Comparison of ENCODE assay signal across 1 cellular context in the genomic region with DNA sequence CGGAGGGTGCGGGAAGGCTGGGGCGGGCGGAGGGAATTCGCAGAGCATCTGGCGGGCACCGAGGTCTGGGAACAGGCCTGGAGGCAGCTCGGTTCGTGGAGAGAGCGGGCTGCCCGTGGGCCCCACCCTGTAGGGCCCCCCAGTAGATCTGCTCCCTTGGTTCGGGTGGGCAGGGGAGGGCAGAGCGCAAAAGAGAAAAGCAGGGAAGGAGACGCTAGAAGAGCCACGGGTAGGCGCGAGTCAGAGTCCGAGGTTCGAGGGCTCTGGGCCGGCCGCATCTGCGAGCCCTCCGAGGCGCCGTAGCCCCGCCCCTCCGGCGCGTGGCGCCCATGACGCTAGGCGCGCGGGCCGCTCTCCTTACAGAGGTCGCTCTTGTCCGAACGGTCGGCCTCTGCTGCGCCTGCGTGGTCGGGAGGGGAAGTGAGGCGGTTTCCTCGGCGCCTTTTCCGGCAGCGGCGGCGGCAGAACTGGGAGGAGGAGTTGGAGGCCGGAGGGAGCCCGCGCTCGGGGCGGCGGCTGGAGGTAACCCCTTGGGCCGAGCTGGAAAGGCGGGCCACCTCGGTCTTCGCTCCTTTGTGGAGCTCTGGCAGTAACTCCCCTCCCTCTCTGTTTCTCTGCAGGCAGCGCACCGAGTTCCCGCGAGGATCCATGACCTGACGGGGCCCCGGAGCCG.
A peak's percentile ranks its signal among the peaks of the same experiment; 100 is the strongest.
TF ChIP-seq lines count a peak whose summit lies in the region.

Gene ARF6 (plus strand): TSS at position 447 of the 673 bp plus-strand sequence. CDS start 655 bp downstream, outside the sequence.

TF ChIP-seq in HepG2, 621 proteins besides CTCF, POLR2A, EP300 and RAD21 (continued from another document and continues in another):
- TF ChIP-seq MIXL1 (CRISPR knock-in tag; IDR thresholded peaks at IDR 0.05) (peak; percentile 47; the same call in 1 of the 2 replicates), CENPX (CRISPR knock-in tag; IDR thresholded peaks at IDR 0.05) (no peak), HOXA5 (CRISPR knock-in tag; IDR thresholded peaks at IDR 0.05) (peak; percentile 63), ZNF746 (CRISPR knock-in tag; IDR thresholded peaks at IDR 0.05) (no peak), KLF11 (CRISPR knock-in tag; IDR thresholded peaks at IDR 0.05) (peak; percentile 56; the same call in 1 of the 2 replicates), ASH2L (IDR thresholded peaks at IDR 0.05; ENCODE audit: insufficient read length, low read depth, low read length) (peak; percentile 30), ZBTB1 (CRISPR knock-in tag; IDR thresholded peaks at IDR 0.05; ENCODE audit: borderline replicate concordance) (0 out of 2 replicates have a peak, but pooled peaks have one; percentile 54), ZNF468 (CRISPR knock-in tag; IDR thresholded peaks at IDR 0.05) (no peak), ZNF780A (CRISPR knock-in tag; IDR thresholded peaks at IDR 0.05) (no peak), EEA1 (CRISPR knock-in tag; IDR thresholded peaks at IDR 0.05; ENCODE audit: borderline replicate concordance) (0 out of 2 replicates have a peak, but pooled peaks have one; percentile 36), RARG (CRISPR knock-in tag; IDR thresholded peaks at IDR 0.05; ENCODE audit: low read depth) (peak; percentile 94; the same call in 1 of the 2 replicates), ZFP36L1 (CRISPR knock-in tag; IDR thresholded peaks at IDR 0.05) (no peak; the same call in 1 of the 2 replicates), FIP1L1 (IDR thresholded peaks at IDR 0.05; ENCODE audit: borderline replicate concordance, insufficient read depth, low read depth, low read length) (0 out of 2 replicates have a peak, but pooled peaks have one; percentile 60), ELF3 (CRISPR knock-in tag; IDR thresholded peaks at IDR 0.05) (peak; percentile 64), ZC3H4 (CRISPR knock-in tag; IDR thresholded peaks at IDR 0.05; ENCODE audit: borderline replicate concordance) (no peak; the same call in 1 of the 2 replicates), ZNF713 (CRISPR knock-in tag; IDR thresholded peaks at IDR 0.05) (no peak), ZNF703 (CRISPR knock-in tag; IDR thresholded peaks at IDR 0.05; ENCODE audit: borderline replicate concordance) (peak; percentile 58; the same call in 1 of the 2 replicates), RBM22 (optimal IDR thresholded peaks at IDR 0.05; ENCODE audit: low read length) (peak; percentile 59), KDM5A (IDR thresholded peaks at IDR 0.05; ENCODE audit: borderline replicate concordance, low read length) (peak; percentile 53; the same call in 1 of the 2 replicates), NR1H2 (CRISPR knock-in tag; IDR thresholded peaks at IDR 0.05; ENCODE audit: borderline replicate concordance, low read depth) (peak; percentile 35; the same call in 1 of the 2 replicates), HNF4G (IDR thresholded peaks at IDR 0.05; ENCODE audit: borderline replicate concordance, low read depth, low read length) (peak; percentile 48; the same call in 1 of the 2 replicates), HNF4G (CRISPR knock-in tag; IDR thresholded peaks at IDR 0.05; ENCODE audit: borderline replicate concordance, low read depth) (no peak), CREM (IDR thresholded peaks at IDR 0.05) (0 out of 2 replicates have a peak, but pooled peaks have one; percentile 17), CREM (CRISPR knock-in tag; IDR thresholded peaks at IDR 0.05) (no peak), SMAD3 (CRISPR knock-in tag; IDR thresholded peaks at IDR 0.05) (peak; percentile 45; the same call in 1 of the 2 replicates), NFRKB (IDR thresholded peaks at IDR 0.05) (no peak), RFXANK (CRISPR knock-in tag; IDR thresholded peaks at IDR 0.05) (no peak), ZNF343 (CRISPR knock-in tag; IDR thresholded peaks at IDR 0.05) (peak; percentile 97), ZNF724P (CRISPR knock-in tag; IDR thresholded peaks at IDR 0.05; ENCODE audit: borderline replicate concordance) (no peak), NRL (CRISPR knock-in tag; IDR thresholded peaks at IDR 0.05; ENCODE audit: borderline replicate concordance) (peak; percentile 83), IRF1 (CRISPR knock-in tag; IDR thresholded peaks at IDR 0.05; ENCODE audit: low read depth) (no peak), ZNF646 (CRISPR knock-in tag; IDR thresholded peaks at IDR 0.05) (no peak), XBP1 (CRISPR knock-in tag; IDR thresholded peaks at IDR 0.05) (no peak), RFX1 (IDR thresholded peaks at IDR 0.05) (no peak), ZNF441 (CRISPR knock-in tag; IDR thresholded peaks at IDR 0.05; ENCODE audit: borderline replicate concordance) (no peak), FOSL2 (CRISPR knock-in tag; IDR thresholded peaks at IDR 0.05) (peak; percentile 43; the same call in 1 of the 2 replicates), HMG20A (CRISPR knock-in tag; IDR thresholded peaks at IDR 0.05; ENCODE audit: borderline replicate concordance) (peak; percentile 20; the same call in 1 of the 2 replicates), HMGA1 (CRISPR knock-in tag; conservative IDR thresholded peaks at IDR 0.05) (no peak), ARNTL (CRISPR knock-in tag; IDR thresholded peaks at IDR 0.05) (peak; percentile 82), ZNF883 (CRISPR knock-in tag; IDR thresholded peaks at IDR 0.05; ENCODE audit: not compliant biosample characterization) (peak; percentile 91), HDAC6 (IDR thresholded peaks at IDR 0.05; ENCODE audit: low read depth, low read length) (no peak), ZBTB8A (CRISPR knock-in tag; IDR thresholded peaks at IDR 0.05; ENCODE audit: borderline replicate concordance, low read depth) (peak; percentile 95), FOXO1 (CRISPR knock-in tag; IDR thresholded peaks at IDR 0.05) (peak; percentile 17; the same call in 1 of the 2 replicates), TAF15 (IDR thresholded peaks at IDR 0.05; ENCODE audit: low read depth, low read length, poor library complexity, severe bottlenecking) (peak; percentile 18)
- TF ChIP-seq, protein P1, sequence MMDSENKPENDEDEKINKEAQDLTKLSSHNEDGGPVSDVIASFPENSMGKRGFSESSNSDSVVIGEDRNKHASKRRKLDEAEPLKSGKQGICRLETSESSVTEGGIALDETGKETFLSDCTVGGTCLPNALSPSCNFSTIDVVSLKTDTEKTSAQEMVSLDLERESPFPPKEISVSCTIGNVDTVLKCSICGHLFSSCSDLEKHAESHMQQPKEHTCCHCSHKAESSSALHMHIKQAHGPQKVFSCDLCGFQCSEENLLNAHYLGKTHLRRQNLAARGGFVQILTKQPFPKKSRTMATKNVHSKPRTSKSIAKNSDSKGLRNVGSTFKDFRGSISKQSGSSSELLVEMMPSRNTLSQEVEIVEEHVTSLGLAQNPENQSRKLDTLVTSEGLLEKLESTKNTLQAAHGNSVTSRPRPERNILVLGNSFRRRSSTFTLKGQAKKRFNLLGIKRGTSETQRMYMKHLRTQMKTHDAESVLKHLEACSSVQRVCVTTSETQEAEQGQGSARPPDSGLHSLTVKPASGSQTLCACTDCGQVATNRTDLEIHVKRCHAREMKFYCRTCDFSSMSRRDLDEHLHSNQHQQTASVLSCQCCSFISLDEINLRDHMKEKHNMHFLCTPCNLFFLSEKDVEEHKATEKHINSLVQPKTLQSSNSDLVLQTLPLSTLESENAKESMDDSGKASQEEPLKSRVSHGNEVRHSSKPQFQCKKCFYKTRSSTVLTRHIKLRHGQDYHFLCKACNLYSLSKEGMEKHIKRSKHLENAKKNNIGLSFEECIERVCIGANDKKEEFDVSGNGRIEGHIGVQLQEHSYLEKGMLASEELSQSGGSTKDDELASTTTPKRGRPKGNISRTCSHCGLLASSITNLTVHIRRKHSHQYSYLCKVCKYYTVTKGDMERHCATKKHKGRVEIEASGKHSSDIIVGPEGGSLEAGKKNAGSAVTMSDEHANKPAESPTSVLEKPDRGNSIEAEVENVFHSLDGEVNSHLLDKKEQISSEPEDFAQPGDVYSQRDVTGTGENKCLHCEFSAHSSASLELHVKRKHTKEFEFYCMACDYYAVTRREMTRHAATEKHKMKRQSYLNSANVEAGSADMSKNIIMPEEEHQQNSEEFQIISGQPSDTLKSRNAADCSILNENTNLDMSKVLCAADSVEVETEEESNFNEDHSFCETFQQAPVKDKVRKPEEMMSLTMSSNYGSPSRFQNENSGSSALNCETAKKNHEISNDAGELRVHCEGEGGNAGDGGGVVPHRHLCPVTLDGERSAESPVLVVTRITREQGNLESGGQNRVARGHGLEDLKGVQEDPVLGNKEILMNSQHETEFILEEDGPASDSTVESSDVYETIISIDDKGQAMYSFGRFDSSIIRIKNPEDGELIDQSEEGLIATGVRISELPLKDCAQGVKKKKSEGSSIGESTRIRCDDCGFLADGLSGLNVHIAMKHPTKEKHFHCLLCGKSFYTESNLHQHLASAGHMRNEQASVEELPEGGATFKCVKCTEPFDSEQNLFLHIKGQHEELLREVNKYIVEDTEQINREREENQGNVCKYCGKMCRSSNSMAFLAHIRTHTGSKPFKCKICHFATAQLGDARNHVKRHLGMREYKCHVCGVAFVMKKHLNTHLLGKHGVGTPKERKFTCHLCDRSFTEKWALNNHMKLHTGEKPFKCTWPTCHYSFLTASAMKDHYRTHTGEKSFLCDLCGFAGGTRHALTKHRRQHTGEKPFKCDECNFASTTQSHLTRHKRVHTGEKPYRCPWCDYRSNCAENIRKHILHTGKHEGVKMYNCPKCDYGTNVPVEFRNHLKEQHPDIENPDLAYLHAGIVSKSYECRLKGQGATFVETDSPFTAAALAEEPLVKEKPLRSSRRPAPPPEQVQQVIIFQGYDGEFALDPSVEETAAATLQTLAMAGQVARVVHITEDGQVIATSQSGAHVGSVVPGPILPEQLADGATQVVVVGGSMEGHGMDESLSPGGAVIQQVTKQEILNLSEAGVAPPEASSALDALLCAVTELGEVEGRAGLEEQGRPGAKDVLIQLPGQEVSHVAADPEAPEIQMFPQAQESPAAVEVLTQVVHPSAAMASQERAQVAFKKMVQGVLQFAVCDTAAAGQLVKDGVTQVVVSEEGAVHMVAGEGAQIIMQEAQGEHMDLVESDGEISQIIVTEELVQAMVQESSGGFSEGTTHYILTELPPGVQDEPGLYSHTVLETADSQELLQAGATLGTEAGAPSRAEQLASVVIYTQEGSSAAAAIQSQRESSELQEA (CRISPR knock-in tag; IDR thresholded peaks at IDR 0.05; ENCODE audit: not compliant biosample characterization) = no peak
- TF ChIP-seq, protein P2, sequence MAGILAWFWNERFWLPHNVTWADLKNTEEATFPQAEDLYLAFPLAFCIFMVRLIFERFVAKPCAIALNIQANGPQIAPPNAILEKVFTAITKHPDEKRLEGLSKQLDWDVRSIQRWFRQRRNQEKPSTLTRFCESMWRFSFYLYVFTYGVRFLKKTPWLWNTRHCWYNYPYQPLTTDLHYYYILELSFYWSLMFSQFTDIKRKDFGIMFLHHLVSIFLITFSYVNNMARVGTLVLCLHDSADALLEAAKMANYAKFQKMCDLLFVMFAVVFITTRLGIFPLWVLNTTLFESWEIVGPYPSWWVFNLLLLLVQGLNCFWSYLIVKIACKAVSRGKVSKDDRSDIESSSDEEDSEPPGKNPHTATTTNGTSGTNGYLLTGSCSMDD (CRISPR knock-in tag; IDR thresholded peaks at IDR 0.05) = no peak
- TF ChIP-seq, protein P3, sequence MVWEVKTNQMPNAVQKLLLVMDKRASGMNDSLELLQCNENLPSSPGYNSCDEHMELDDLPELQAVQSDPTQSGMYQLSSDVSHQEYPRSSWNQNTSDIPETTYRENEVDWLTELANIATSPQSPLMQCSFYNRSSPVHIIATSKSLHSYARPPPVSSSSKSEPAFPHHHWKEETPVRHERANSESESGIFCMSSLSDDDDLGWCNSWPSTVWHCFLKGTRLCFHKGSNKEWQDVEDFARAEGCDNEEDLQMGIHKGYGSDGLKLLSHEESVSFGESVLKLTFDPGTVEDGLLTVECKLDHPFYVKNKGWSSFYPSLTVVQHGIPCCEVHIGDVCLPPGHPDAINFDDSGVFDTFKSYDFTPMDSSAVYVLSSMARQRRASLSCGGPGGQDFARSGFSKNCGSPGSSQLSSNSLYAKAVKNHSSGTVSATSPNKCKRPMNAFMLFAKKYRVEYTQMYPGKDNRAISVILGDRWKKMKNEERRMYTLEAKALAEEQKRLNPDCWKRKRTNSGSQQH (CRISPR knock-in tag; IDR thresholded peaks at IDR 0.05; ENCODE audit: low read depth) = no peak
